Comparison of ENCODE assay signal across 9 cellular contexts in the genomic region with DNA sequence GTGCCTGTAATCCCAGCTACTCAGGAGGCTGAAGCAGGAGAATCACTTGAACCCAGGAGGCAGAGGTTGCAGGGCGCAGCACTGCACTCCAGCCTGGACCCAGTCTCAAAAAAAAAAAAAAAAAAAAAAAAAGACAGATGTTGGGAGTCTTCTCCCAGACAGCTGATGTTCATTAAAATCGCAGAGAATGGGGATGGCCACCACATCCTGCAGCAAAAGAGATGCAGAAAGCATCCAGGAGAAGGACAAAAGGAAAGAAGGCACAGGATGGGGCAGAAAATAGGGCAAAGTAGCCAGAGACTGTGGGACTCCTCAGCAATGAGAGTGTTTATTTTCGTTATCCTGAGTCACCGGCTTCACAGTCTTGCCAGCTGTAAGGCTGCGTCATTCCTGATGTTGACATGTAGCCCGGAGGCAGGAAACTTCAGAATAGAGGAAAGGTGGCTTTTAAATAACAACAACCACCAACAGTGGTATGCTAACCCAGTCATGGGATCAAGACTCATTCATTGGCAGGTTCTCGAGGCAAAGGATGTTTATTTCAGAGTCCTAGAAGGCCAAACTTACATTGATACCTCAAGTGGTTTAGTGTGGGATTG.
DNase-seq lines count a peak whose midpoint lies in the region; ATAC-seq and TF ChIP-seq lines count a peak whose summit lies in the region.
"Had no signal": no experiment of that assay in that cellular context is flagged by ENCODE, and none has a peak within 500 bp of the region (broad histone marks: within the 10 kb centered on the region; RNA-seq: fewer than 3 reads in every experiment).

No MANE protein-coding gene starts in this region.

- H3K4me1 ChIP-seq in ascending aorta (peaks cover 3 to 25% of the 10 kb centered on the region in 2 donors), skeletal muscle tissue (ENCODE audit: control insufficient read depth in 3 of 3, insufficient read depth in 3 of 3, low read length in 3 of 3) (peaks cover 10 to 19% (median 12%) of the 10 kb centered on the region in 3 donors)

- H3K4me3 ChIP-seq in H7 (ENCODE audit: insufficient read depth, low read depth, low read length) (no peak overlapping the region), ascending aorta (no peak overlapping the region), skeletal muscle tissue (ENCODE audit: low read length in 3 of 3) (peak overlapping the region in 2 of 3 donors; percentile 30 to 35)

- no peaks in the 10 kb centered on the region for H3K9me3 Mint-ChIP-seq in natural killer cell treated with Interleukin-12 subunit alpha and Interleukin-12 subunit beta and Interleukin-15 and Interleukin-18, amount 100 ng/mL, for 72 hours

- TF ChIP-seq CTCF in ascending aorta (IDR thresholded peaks at IDR 0.05), result no peak

- H3K9me3 ChIP-seq in ascending aorta (peaks cover 0 to 4% of the 10 kb centered on the region in 2 donors), skeletal muscle tissue (ENCODE audit: control insufficient read depth in 3 of 3, low read length in 3 of 3) (no peaks in the 10 kb centered on the region)

- H3K36me3 ChIP-seq in H7 (replicated peaks; ENCODE audit: control insufficient read depth, insufficient read depth, low read length), result no peaks in the 10 kb centered on the region
- H3K36me3 ChIP-seq in ascending aorta, result no peaks in the 10 kb centered on the region
- H3K36me3 ChIP-seq in skeletal muscle tissue (ENCODE audit: control insufficient read depth in 3 of 3, insufficient read depth in 3 of 3, low read length in 3 of 3), result no peaks in the 10 kb centered on the region

- peak overlapping the region in 1 of 3 donors; percentile 41 for H3K9ac ChIP-seq in skeletal muscle tissue (ENCODE audit: low read depth in 1 of 3, low read length in 3 of 3)

- no peak for ATAC-seq in natural killer cell treated with Interleukin-12 subunit alpha and Interleukin-12 subunit beta and Interleukin-15 and Interleukin-18, amount 100 ng/mL, for 72 hours
- ATAC-seq: activated T-cell treated with anti-CD3 and anti-CD28 coated beads, Interleukin-2, amount 50 U/mL, for 4 hours had no signal

- intact Hi-C loops in ascending aorta (cut with DNase I), result loop anchor here (1.0 to 10.0 kb wide), 3 partner anchors 27 to 221 kb away; no protein-coding TSS in a partner anchor

- peaks cover 5 to 9% of the 10 kb centered on the region in 2 donors for H3K4me1 Mint-ChIP-seq in natural killer cell treated with Interleukin-12 subunit alpha and Interleukin-12 subunit beta and Interleukin-15 and Interleukin-18, amount 100 ng/mL, for 72 hours (ENCODE audit: low read depth in 2 of 2)

- no peak overlapping the region for H3K27ac Mint-ChIP-seq in natural killer cell treated with Interleukin-12 subunit alpha and Interleukin-12 subunit beta and Interleukin-15 and Interleukin-18, amount 100 ng/mL, for 72 hours

- no peak overlapping the region for H3K4me3 Mint-ChIP-seq in natural killer cell treated with Interleukin-12 subunit alpha and Interleukin-12 subunit beta and Interleukin-15 and Interleukin-18, amount 100 ng/mL, for 72 hours
- H3K4me3 Mint-ChIP-seq: activated T-cell treated with anti-CD3 and anti-CD28 coated beads, Interleukin-2, amount 50 U/mL, for 4 hours had no signal

- H3K27me3 ChIP-seq in H7 (ENCODE audit: control insufficient read depth, insufficient read depth, low read length), result no peaks in the 10 kb centered on the region
- H3K27me3 ChIP-seq in ascending aorta, result no peaks in the 10 kb centered on the region
- H3K27me3 ChIP-seq in skeletal muscle tissue (ENCODE audit: control insufficient read depth in 3 of 3, insufficient read depth in 3 of 3, low read length in 3 of 3), result no peaks in the 10 kb centered on the region

- H3K27me3 Mint-ChIP-seq in natural killer cell treated with Interleukin-12 subunit alpha and Interleukin-12 subunit beta and Interleukin-15 and Interleukin-18, amount 100 ng/mL, for 72 hours, result peaks cover 19 to 37% of the 10 kb centered on the region in 2 donors

- DNase-seq in H7 (peak; percentile 65), ascending aorta (ENCODE audit: low spot score in 2 of 2) (peak; percentile 63 to 93), hepatic stellate cell (ENCODE audit: low spot score) (peak; percentile 88), NCI-H2227 treated with DMSO at 0.1 percent for 48 hours (lab: John Stamatoyannopoulos, UW) (no peak), NCI-H1417 treated with DMSO at 0.1 percent for 48 hours (lab: John Stamatoyannopoulos, UW) (no peak)
- DNase-seq in effector CD4-positive, alpha-beta T cell, result no peak
- DNase-seq in natural killer cell treated with Interleukin-12 subunit alpha and Interleukin-12 subunit beta and Interleukin-15 and Interleukin-18, amount 100 ng/mL, for 72 hours (ENCODE audit: low spot score), result no peak
- DNase-seq: activated T-cell treated with anti-CD3 and anti-CD28 coated beads, Interleukin-2, amount 50 U/mL, for 4 hours had no signal

- H3K27ac ChIP-seq in ascending aorta, result peak overlapping the region; percentile 85 to 87
- peak overlapping the region; percentile 88 for H3K27ac ChIP-seq in skeletal muscle tissue (ENCODE audit: low read depth, low read length)

- H3K36me3 Mint-ChIP-seq in natural killer cell treated with Interleukin-12 subunit alpha and Interleukin-12 subunit beta and Interleukin-15 and Interleukin-18, amount 100 ng/mL, for 72 hours, result no peaks in the 10 kb centered on the region

Comparison
In these comparisons a context has a peak if more than half of its experiments do, and no peak if none do; other contexts are left out.
1. DNase-seq: peak in H7 (single experiment), ascending aorta (2 of 2) and hepatic stellate cell (single experiment); none in NCI-H2227 treated with DMSO at 0.1 percent for 48 hours (single experiment), effector CD4-positive, alpha-beta T cell (single experiment), NCI-H1417 treated with DMSO at 0.1 percent for 48 hours (single experiment) and natural killer cell treated with Interleukin-12 subunit alpha and Interleukin-12 subunit beta and Interleukin-15 and Interleukin-18, amount 100 ng/mL, for 72 hours (single experiment).
2. H3K4me3 ChIP-seq: peak in skeletal muscle tissue (2 of 3); none in H7 (single experiment) and ascending aorta (0 of 2).